In the genomic region with DNA sequence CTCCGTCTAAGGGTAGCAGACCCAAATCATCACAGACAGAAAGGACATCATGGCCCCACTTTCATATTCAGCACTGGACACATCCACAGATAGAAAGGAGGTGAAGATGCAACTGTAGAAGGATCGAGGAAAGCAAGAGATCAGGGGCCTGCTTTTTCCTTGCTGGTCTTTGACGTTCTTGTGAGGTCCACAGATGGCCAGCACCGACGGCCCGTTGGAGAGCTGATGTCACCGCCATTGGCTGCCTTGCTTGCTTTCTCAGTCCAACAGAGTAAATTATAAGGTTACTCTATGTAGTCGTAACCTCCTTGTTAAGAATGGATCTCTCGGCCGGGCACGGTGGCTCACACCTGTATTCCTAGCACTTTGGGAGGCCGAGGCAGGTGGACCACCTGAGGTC, we compare ENCODE assay signal across 28 cellular contexts. TPM values are rescaled to one million over a fixed set of nuclear protein-coding genes. Genes with fewer than 3 reads are reported as not detected.
"Had no signal": no experiment of that assay in that cellular context is flagged by ENCODE, and none has a peak within 500 bp of the region (broad histone marks: within the 10 kb centered on the region; RNA-seq: fewer than 3 reads in every experiment).

No MANE protein-coding gene starts in this region.

- H3K9me3 Mint-ChIP-seq: nephron progenitor cell; stimulated activated effector memory CD8-positive, alpha-beta T cell treated with anti-CD3 and anti-CD28 coated beads, Interleukin-12 subunit alpha, Interleukin-12 subunit beta, amount 100 ng/mL, for 72 hours; type B pancreatic cell had no signal

- H3K27me3 ChIP-seq: uterus had no signal

- DNase-seq: cerebellar nuclear complex; effector CD8-positive, alpha-beta T cell; gastrocnemius medialis; kidney glomerular epithelial cell; mesenchymal stem cell; midbrain; nephron progenitor cell; retina; stimulated activated CD4-positive, alpha-beta T cell treated with anti-CD3 and anti-CD28 coated beads, Interleukin-2, amount 100 ng/mL, for 48 hours; stimulated activated CD8-positive, alpha-beta memory T cell treated with anti-CD3 and anti-CD28 coated beads, Interleukin-4, amount 100 ng/mL, for 48 hours; stimulated activated naive CD8-positive, alpha-beta T cell treated with anti-CD3 and anti-CD28 coated beads, Interleukin-15, Interleukin-2, amounts not matched to agents 100 U/mL and 50 U/mL, for 24 hours; thyroid gland; uterus had no signal

- H3K27ac ChIP-seq: coronary artery, esophagus muscularis mucosa, gastrocnemius medialis, parathyroid adenoma, psoas muscle, skin epidermis, suprapubic skin, thyroid gland, uterus had no signal

- H3K9me3 ChIP-seq: esophagus muscularis mucosa, gastrocnemius medialis, psoas muscle, suprapubic skin, thyroid gland, uterus had no signal

- H3K4me3 ChIP-seq: coronary artery, esophagus muscularis mucosa, gastrocnemius medialis, lung, psoas muscle, skin epidermis, suprapubic skin, thyroid gland, uterus had no signal

- H3K36me3 ChIP-seq: esophagus muscularis mucosa, gastrocnemius medialis, suprapubic skin, thyroid gland, uterus had no signal

- H3K27ac Mint-ChIP-seq: nephron progenitor cell; stimulated activated effector memory CD8-positive, alpha-beta T cell treated with anti-CD3 and anti-CD28 coated beads, Interleukin-12 subunit alpha, Interleukin-12 subunit beta, amount 100 ng/mL, for 72 hours; type B pancreatic cell had no signal

- H3K36me3 Mint-ChIP-seq: type B pancreatic cell had no signal

- H3K4me3 Mint-ChIP-seq: nephron progenitor cell; stimulated activated effector memory CD8-positive, alpha-beta T cell treated with anti-CD3 and anti-CD28 coated beads, Interleukin-12 subunit alpha, Interleukin-12 subunit beta, amount 100 ng/mL, for 72 hours; type B pancreatic cell had no signal

- ATAC-seq: gastrocnemius medialis; left lobe of liver; psoas muscle; sciatic nerve; stimulated activated effector memory CD8-positive, alpha-beta T cell treated with anti-CD3 and anti-CD28 coated beads, Interleukin-12 subunit alpha, Interleukin-12 subunit beta, amount 100 ng/mL, for 72 hours; stimulated activated naive CD8-positive, alpha-beta T cell treated with anti-CD3 and anti-CD28 coated beads, Interleukin-15, Interleukin-2, amounts not matched to agents 100 U/mL and 50 U/mL, for 24 hours had no signal

- H3K4me1 ChIP-seq: gastrocnemius medialis, parathyroid adenoma, psoas muscle, suprapubic skin, thyroid gland had no signal

RNA-seq across cellular contexts. Expression of gene RBFOX3, which starts 5.1 kb away (rescaled TPM):
- total RNA-seq: cardiac septum, dermis microvascular lymphatic vessel endothelial cell, fibroblast of villous mesenchyme, gastrocnemius medialis, left lobe of liver, omental fat pad, psoas muscle, sciatic nerve, suprapubic skin, thyroid gland had no signal
